ENCODE assay signal across 22 cellular contexts in the genomic region with DNA sequence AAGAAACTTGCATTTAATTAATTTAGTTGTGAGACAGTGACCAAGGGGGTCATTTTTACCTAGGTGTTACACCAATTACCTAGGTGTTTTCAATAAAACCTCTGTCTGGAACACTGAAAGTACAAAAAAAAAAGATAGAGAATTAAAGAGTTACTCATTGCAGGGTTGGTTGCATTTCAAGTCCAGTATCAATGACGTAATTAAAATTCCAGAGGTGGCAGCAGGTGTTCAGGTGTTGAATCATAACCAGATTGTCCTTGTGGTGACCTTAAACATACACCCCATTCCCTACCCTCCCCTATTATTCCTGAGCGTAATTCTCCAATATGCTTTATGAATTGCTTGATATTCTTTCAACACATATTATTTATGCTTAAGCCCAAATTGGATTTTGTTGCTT.
DNase-seq lines count a peak whose midpoint lies in the region; ATAC-seq, FAIRE-seq and TF ChIP-seq lines count a peak whose summit lies in the region.
"Had no signal": no experiment of that assay in that cellular context is flagged by ENCODE, and none has a peak within 500 bp of the region (broad histone marks: within the 10 kb centered on the region; RNA-seq: fewer than 3 reads in every experiment).

No MANE protein-coding gene starts in this region.

- no peak overlapping the region for H2AFZ ChIP-seq in GM12878 (ENCODE audit: control insufficient read depth, low read depth, low read length)
- H2AFZ ChIP-seq: PC-9 had no signal

- H3K27ac ChIP-seq in GM12878 (ENCODE audit: control insufficient read depth, insufficient read depth) (no peak overlapping the region), small intestine (ENCODE audit: low read depth in 1 of 2, low read length in 1 of 2) (no peak overlapping the region)
- H3K27ac ChIP-seq: PC-9, SJCRH30 had no signal

- H3K4me3 ChIP-seq in GM12878: no peak overlapping the region
- no peak overlapping the region for H3K4me3 ChIP-seq in kidney epithelial cell (ENCODE audit: low read depth, low read length)
- H3K4me3 ChIP-seq in small intestine (ENCODE audit: low read depth in 1 of 2, low read length in 2 of 2): no peak overlapping the region
- H3K4me3 ChIP-seq: PC-9, SJCRH30 had no signal

- no peak for ATAC-seq in GM12878
- ATAC-seq in GM18870 (IDR thresholded peaks at IDR 0.05; ENCODE audit: unreplicated experiment): no peak
- ATAC-seq: Right ventricle myocardium inferior, SK-N-SH treated with all-trans-retinoic acid at 6 μM for 48 hours had no signal

- TF ChIP-seq POLR2A in GM12878 (IDR thresholded peaks at IDR 0.05; ENCODE audit: low read depth, low read length): no peak

- no peak for TF ChIP-seq EP300 in GM12878 (IDR thresholded peaks at IDR 0.05; ENCODE audit: borderline replicate concordance in 1 of 2, control insufficient read depth in 1 of 2, low read depth in 2 of 2, low read length in 2 of 2)

- H3K36me3 ChIP-seq in GM12878 (ENCODE audit: control insufficient read depth in 2 of 2, insufficient read depth in 2 of 2, low read length in 1 of 2) (no peaks in the 10 kb centered on the region), kidney epithelial cell (ENCODE audit: control insufficient read depth, insufficient read depth, low read length) (no peaks in the 10 kb centered on the region), small intestine (ENCODE audit: control insufficient read depth in 2 of 2, insufficient read depth in 2 of 2, low read length in 2 of 2) (no peaks in the 10 kb centered on the region)
- H3K36me3 ChIP-seq: SJCRH30 had no signal

- H3K4me2 ChIP-seq in GM12878 (ENCODE audit: control insufficient read depth, insufficient read depth): no peak overlapping the region
- H3K4me2 ChIP-seq: PC-9 had no signal

- TF ChIP-seq CTCF in GM12878 (IDR thresholded peaks at IDR 0.05 in 2 of 3, conservative IDR thresholded peaks at IDR 0.05 in 1 of 3; ENCODE audit: control insufficient read depth in 2 of 3, extremely low read depth in 1 of 3, insufficient read depth in 1 of 3, low read depth in 3 of 3, low read length in 3 of 3) (no peak), kidney epithelial cell (IDR thresholded peaks at IDR 0.05; ENCODE audit: insufficient read depth, low read length, poor library complexity, severe bottlenecking) (no peak)

- H3K9me3 ChIP-seq in GM12878 (replicated peaks; ENCODE audit: control insufficient read depth, insufficient read depth, low read length) (no peaks in the 10 kb centered on the region), small intestine (ENCODE audit: control insufficient read depth, low read depth) (no peaks in the 10 kb centered on the region)
- H3K9me3 ChIP-seq: SJCRH30 had no signal

- no peak for TF ChIP-seq RAD21 in GM12878 (IDR thresholded peaks at IDR 0.05; ENCODE audit: insufficient read depth, low read depth, low read length)

- in situ Hi-C loops in GM12878 (cut with MboI): no loop called here

- H4K20me1 ChIP-seq in GM12878 (ENCODE audit: control insufficient read depth, insufficient read depth): no peaks in the 10 kb centered on the region

- POLR2A ChIA-PET in GM12878 (lab: Charles Lee): no interaction called here

- H3K27me3 ChIP-seq in GM12878 (replicated peaks in 1 of 2; ENCODE audit: control insufficient read depth in 2 of 2, insufficient read depth in 2 of 2, low read length in 1 of 2) (no peaks in the 10 kb centered on the region), kidney epithelial cell (ENCODE audit: control insufficient read depth, insufficient read depth, low read length) (no peaks in the 10 kb centered on the region), small intestine (ENCODE audit: control insufficient read depth in 2 of 2, insufficient read depth in 2 of 2, low read length in 2 of 2) (peaks cover 0 to 2% of the 10 kb centered on the region in 2 donors)

- BruUV-seq in GM12878 (replicated peaks; lab: Mats Ljungman, UMichigan): no TSS peak

- CTCF ChIA-PET in GM12878 (lab: Yijun Ruan, JAX): no interaction called here

- RAD21 ChIA-PET in GM12878 (lab: Charles Lee; ENCODE audit: unreplicated experiment): no interaction called here

- DNase-seq in DMS53 treated with DMSO at 0.1 percent for 48 hours (lab: John Stamatoyannopoulos, UW; ENCODE audit: unreplicated experiment) (peak; percentile 68), GM12878 (ENCODE audit: low read depth, low spot score) (no peak), kidney epithelial cell (ENCODE audit: low read depth) (peak; percentile 71), small intestine (peak; percentile 37), HCEC 1CT (no peak), EL (no peak)
- DNase-seq: DMS153, GDM1, KBM-7, MV-4-11, NCI-H1105, NCI-H146, NCI-H1930, NCI-H2107, NCI-H524, PC-9, SJCRH30 had no signal

- H3K4me1 ChIP-seq in GM12878 (ENCODE audit: control insufficient read depth, insufficient read depth, low read length): no peaks in the 10 kb centered on the region
- H3K4me1 ChIP-seq in small intestine (ENCODE audit: control insufficient read depth in 2 of 2, insufficient read depth in 1 of 2, low read depth in 1 of 2, low read length in 1 of 2): no peaks in the 10 kb centered on the region
- H3K4me1 ChIP-seq: SJCRH30 had no signal

- intact Hi-C loops in GM12878 (cut with micrococcal nuclease; ENCODE audit: unreplicated experiment): no loop called here

- H3K9ac ChIP-seq in GM12878 (ENCODE audit: control insufficient read depth, insufficient read depth, low read length): no peak overlapping the region

- H3K79me2 ChIP-seq in GM12878 (ENCODE audit: control insufficient read depth, insufficient read depth, low read length): no peaks in the 10 kb centered on the region

- SMC1A ChIA-PET in GM12878 (lab: Charles Lee; ENCODE audit: uncharacterized antibody, unreplicated experiment): no interaction called here

- WGBS in GM12878 (ENCODE audit: insufficient coverage, insufficient replicate concordance, low lambda C conversion rate, missing lambda C conversion rate): 0% methylated on average over 2 of the region's 2 CpGs
- 27 to 77% (median 30%) methylated on average over 2 of the region's 2 CpGs for WGBS in small intestine, 3 donors

- FAIRE-seq in GM12878 (lab: Jason Lieb, UNC) (no peak), small intestine (lab: Jason Lieb, UNC) (no peak)
- FAIRE-seq: GM12891, GM19239 had no signal

TF ChIP-seq in GM12878, 131 proteins besides CTCF, POLR2A, EP300 and RAD21:
- TF ChIP-seq BMI1 (IDR thresholded peaks at IDR 0.05; ENCODE audit: borderline replicate concordance): no peak
- TF ChIP-seq ATF7 (IDR thresholded peaks at IDR 0.05; ENCODE audit: low read depth): peak; percentile 40; the same call in 1 of the 2 replicates
- TF ChIP-seq NFXL1 (IDR thresholded peaks at IDR 0.05; ENCODE audit: borderline replicate concordance): no peak
TF ChIP-seq in GM12878: peak in this region for 1.

Comparison
In these comparisons a context has a peak if more than half of its experiments do, and no peak if none do; other contexts are left out.
1. DNase-seq: peak in DMS53 treated with DMSO at 0.1 percent for 48 hours (single experiment), kidney epithelial cell (single experiment) and small intestine (single experiment); none in GM12878 (single experiment), HCEC 1CT (single experiment) and EL (single experiment).